2 cellular contexts compared by ENCODE assay signal in genomic region chrX:45502396-45502795, GRCh38.
A peak's percentile ranks its signal among the peaks of the same experiment; 100 is the strongest.
TF ChIP-seq lines count a peak whose summit lies in the region.

No MANE protein-coding gene starts in this region.

TF ChIP-seq in IMR-90, 13 proteins besides CTCF, POLR2A, EP300 and RAD21 (continued from another document):
- TF ChIP-seq BHLHE40 (IDR thresholded peaks at IDR 0.05; ENCODE audit: low read depth, low read length), result no peak
- TF ChIP-seq MXI1 (IDR thresholded peaks at IDR 0.05; ENCODE audit: borderline replicate concordance, low read depth, low read length), result no peak
- TF ChIP-seq RFX5 (IDR thresholded peaks at IDR 0.05; ENCODE audit: low read depth, low read length), result no peak
- no peak for TF ChIP-seq USF2 (IDR thresholded peaks at IDR 0.05; ENCODE audit: low read depth, low read length)
- TF ChIP-seq SMC3 (IDR thresholded peaks at IDR 0.05; ENCODE audit: low read depth, low read length), result no peak
- TF ChIP-seq ELK1 (IDR thresholded peaks at IDR 0.05; ENCODE audit: borderline replicate concordance, low read depth, low read length), result no peak
- TF ChIP-seq MAFK (IDR thresholded peaks at IDR 0.05; ENCODE audit: low read depth, low read length), result no peak
- TF ChIP-seq NFE2L2 (IDR thresholded peaks at IDR 0.05; ENCODE audit: low read depth, low read length), result no peak
- no peak for TF ChIP-seq CEBPB (IDR thresholded peaks at IDR 0.05; ENCODE audit: low read depth, low read length)
- TF ChIP-seq CHD1 (IDR thresholded peaks at IDR 0.05; ENCODE audit: low read depth, low read length), result no peak

TF ChIP-seq in HepG2, 621 proteins besides CTCF, POLR2A, EP300 and RAD21 (continued from another document):
- no peak for TF ChIP-seq SOX13 (IDR thresholded peaks at IDR 0.05)
- TF ChIP-seq SOX13 (CRISPR knock-in tag; conservative IDR thresholded peaks at IDR 0.05 in 1 of 2, IDR thresholded peaks at IDR 0.05 in 1 of 2), result peak in 1 of 2 experiments; percentile 41; a peak in 1 of 4 replicates
- TF ChIP-seq PHF5A (CRISPR knock-in tag; IDR thresholded peaks at IDR 0.05; ENCODE audit: low read depth, unreplicated experiment), result no peak
